ENCODE assay signal across 8 cellular contexts in genomic region chr10:110311357-110311949, GRCh38. TPM values are rescaled to one million over a fixed set of nuclear protein-coding genes. Genes with fewer than 3 reads are reported as not detected.
DNase-seq lines count a peak whose midpoint lies in the region; ATAC-seq and TF ChIP-seq lines count a peak whose summit lies in the region.

No MANE protein-coding gene starts in this region.

- peaks cover 38% of the 10 kb centered on the region for H3K4me1 Mint-ChIP-seq in HFFc6 (ENCODE audit: low read depth)
- H3K4me1 Mint-ChIP-seq in activated T-cell treated with anti-CD3 and anti-CD28 coated beads, Interleukin-2, amount 50 U/mL, for 72 hours (ENCODE audit: low read depth), result peaks cover 42% of the 10 kb centered on the region

- H3K27ac Mint-ChIP-seq in HFFc6, result peak overlapping the region; percentile 56
- no peak overlapping the region for H3K27ac Mint-ChIP-seq in activated T-cell treated with anti-CD3 and anti-CD28 coated beads, Interleukin-2, amount 50 U/mL, for 72 hours

- H3K27me3 Mint-ChIP-seq in HFFc6 (ENCODE audit: insufficient read depth), result no peaks in the 10 kb centered on the region
- H3K27me3 Mint-ChIP-seq in activated T-cell treated with anti-CD3 and anti-CD28 coated beads, Interleukin-2, amount 50 U/mL, for 72 hours (ENCODE audit: low read depth), result no peaks in the 10 kb centered on the region

- no peaks in the 10 kb centered on the region for H3K36me3 Mint-ChIP-seq in HFFc6 (ENCODE audit: low read depth)
- H3K36me3 Mint-ChIP-seq in activated T-cell treated with anti-CD3 and anti-CD28 coated beads, Interleukin-2, amount 50 U/mL, for 72 hours (ENCODE audit: insufficient read depth in 2 of 2), result no peaks in the 10 kb centered on the region

- no peak overlapping the region for H3K4me3 Mint-ChIP-seq in HFFc6
- H3K4me3 Mint-ChIP-seq in activated T-cell treated with anti-CD3 and anti-CD28 coated beads, Interleukin-2, amount 50 U/mL, for 72 hours, result peak overlapping the region in 1 of 2 donors; percentile 13

- no peaks in the 10 kb centered on the region for H3K9me3 Mint-ChIP-seq in HFFc6
- no peaks in the 10 kb centered on the region for H3K9me3 Mint-ChIP-seq in activated T-cell treated with anti-CD3 and anti-CD28 coated beads, Interleukin-2, amount 50 U/mL, for 72 hours

- TF ChIP-seq CTCF in HFFc6 (IDR thresholded peaks at IDR 0.05) (peak; percentile 84), retinal pigment epithelial cell (conservative IDR thresholded peaks at IDR 0.05; ENCODE audit: low read depth, low read length) (peak; percentile 69)

- H3K4me3 ChIP-seq in retinal pigment epithelial cell (ENCODE audit: low read length), result no peak overlapping the region

- DNase-seq in NCI-H1417 (lab: John Stamatoyannopoulos, UW) (peak; percentile 38 to 71 (median 47)), NCI-H1417 treated with DMSO at 0.1 percent for 48 hours (lab: John Stamatoyannopoulos, UW) (no peak), HFFc6 (peak; percentile 49), NCI-H526 treated with DMSO at 0.1 percent for 48 hours (lab: John Stamatoyannopoulos, UW) (peak; percentile 18), head of caudate nucleus (peak in 31 of 42 donors; percentile 18 to 75 (median 37)), retinal pigment epithelial cell (ENCODE audit: low read depth) (no peak)
- no peak for DNase-seq in activated T-cell treated with anti-CD3 and anti-CD28 coated beads, Interleukin-2, amount 50 U/mL, for 72 hours

- intact Hi-C loops in head of caudate nucleus (cut with DNase I), result loop anchor here (5.0 kb wide), 1 partner anchor 241 kb away; no protein-coding TSS in a partner anchor

- peak; percentile 52 to 61 for ATAC-seq in activated T-cell treated with anti-CD3 and anti-CD28 coated beads, Interleukin-2, amount 50 U/mL, for 72 hours (replicated peaks in 1 of 2)
- ATAC-seq in HG03196 (IDR thresholded peaks at IDR 0.05; ENCODE audit: unreplicated experiment), result no peak

RNA-seq across cellular contexts. Expression of gene SMNDC1, which starts 6.7 kb away (rescaled TPM):
- total RNA-seq in HFFc6 (2021; fragmentation: NEBNext Ultra II Directional; extraction: Animal tissue kit (Norgen Biotek cat#: 25700)), result 10 to 100 TPM; 31.5 to 37.5 (median 34.8) TPM
- 10 to 100 TPM; 49.2 to 54.6 TPM for total RNA-seq in activated T-cell treated with anti-CD3 and anti-CD28 coated beads, Interleukin-2, amount 50 U/mL, for 72 hours

Comparison
In these comparisons a context has a peak if more than half of its experiments do, and no peak if none do; other contexts are left out.
1. DNase-seq: peak in NCI-H1417 (3 of 3), HFFc6 (single experiment), NCI-H526 treated with DMSO at 0.1 percent for 48 hours (single experiment) and head of caudate nucleus (31 of 42); none in NCI-H1417 treated with DMSO at 0.1 percent for 48 hours (single experiment), activated T-cell treated with anti-CD3 and anti-CD28 coated beads, Interleukin-2, amount 50 U/mL, for 72 hours (0 of 2) and retinal pigment epithelial cell (single experiment).